In genomic region chr11:20156280-20156875, GRCh38 we compare ENCODE assay signal across 9 cellular contexts. TPM values are rescaled to one million over a fixed set of nuclear protein-coding genes. Genes with fewer than 3 reads are reported as not detected.
DNase-seq lines count a peak whose midpoint lies in the region; ATAC-seq and TF ChIP-seq lines count a peak whose summit lies in the region.
"Had no signal": no experiment of that assay in that cellular context is flagged by ENCODE, and none has a peak within 500 bp of the region (broad histone marks: within the 10 kb centered on the region; RNA-seq: fewer than 3 reads in every experiment).

No MANE protein-coding gene starts in this region.

- 2 to 3% methylated on average over 51 of the region's 51 CpGs for WGBS in ectodermal cell, 2 experiments
- 3% methylated on average over 34 of the region's 51 CpGs for WGBS in smooth muscle cell (ENCODE audit: low lambda C conversion rate)
- WGBS in gastroesophageal sphincter (ENCODE audit: low coverage in 1 of 2), 2 donors = no CpG with 5 or more reads among the region's 51 CpGs

- TF ChIP-seq CTCF in GM10266 (IDR thresholded peaks at IDR 0.05; ENCODE audit: control insufficient read depth, insufficient read depth, low read depth, missing control alignments) = no peak
- TF ChIP-seq CTCF in smooth muscle cell (IDR thresholded peaks at IDR 0.05; ENCODE audit: borderline replicate concordance, insufficient read depth, poor library complexity, severe bottlenecking) = no peak
- TF ChIP-seq CTCF in gastroesophageal sphincter (IDR thresholded peaks at IDR 0.05) = no peak

- peak overlapping the region; percentile 40 for H3K4me2 ChIP-seq in smooth muscle cell

- H2AFZ ChIP-seq in smooth muscle cell (ENCODE audit: low read depth) = no peak overlapping the region

- no peak for ATAC-seq in gastroesophageal sphincter

- H3K4me1 ChIP-seq in ectodermal cell (ENCODE audit: control insufficient read depth, insufficient read depth, low read length) (peaks cover 47% of the 10 kb centered on the region), smooth muscle cell (ENCODE audit: low read depth) (peaks cover 45% of the 10 kb centered on the region), gastroesophageal sphincter (peaks cover 0 to 24% (median 3%) of the 10 kb centered on the region in 3 donors)

- no peaks in the 10 kb centered on the region for H3K79me2 ChIP-seq in smooth muscle cell (ENCODE audit: low read depth)

- H3K27ac ChIP-seq in ectodermal cell (ENCODE audit: insufficient read depth, low read depth, low read length, poor library complexity, severe bottlenecking) (no peak overlapping the region), smooth muscle cell (ENCODE audit: low read depth) (no peak overlapping the region), gastroesophageal sphincter (no peak overlapping the region)

- H3F3A ChIP-seq in smooth muscle cell (ENCODE audit: low read depth) = no peaks in the 10 kb centered on the region

- H3K27me3 ChIP-seq in ectodermal cell (ENCODE audit: control insufficient read depth, insufficient read depth, low read length, poor library complexity, severe bottlenecking) (peaks cover 77% of the 10 kb centered on the region), smooth muscle cell (ENCODE audit: low read depth) (peaks cover 83% of the 10 kb centered on the region), gastroesophageal sphincter (peaks cover 84% of the 10 kb centered on the region)

- TF ChIP-seq POLR2A in gastroesophageal sphincter (IDR thresholded peaks at IDR 0.05) = no peak

- H3K9ac ChIP-seq in smooth muscle cell (ENCODE audit: low read depth) = no peak overlapping the region

- H3K9me3 ChIP-seq in ectodermal cell (ENCODE audit: control insufficient read depth, low read length) = no peaks in the 10 kb centered on the region
- H3K9me3 ChIP-seq in smooth muscle cell (replicated peaks; ENCODE audit: low read depth) = no peaks in the 10 kb centered on the region
- peaks cover 0 to 8% (median 0%) of the 10 kb centered on the region in 3 donors for H3K9me3 ChIP-seq in gastroesophageal sphincter

- H3K4me3 ChIP-seq in ectodermal cell (ENCODE audit: insufficient read depth, low read depth, low read length) (peak overlapping the region; percentile 56), smooth muscle cell (peak overlapping the region; percentile 8), gastroesophageal sphincter (peak overlapping the region in 1 of 2 donors; percentile 33)

- H3K36me3 ChIP-seq in ectodermal cell (ENCODE audit: control insufficient read depth, insufficient read depth, low read length) = no peaks in the 10 kb centered on the region
- H3K36me3 ChIP-seq in smooth muscle cell (ENCODE audit: low read depth) = no peaks in the 10 kb centered on the region
- no peaks in the 10 kb centered on the region for H3K36me3 ChIP-seq in gastroesophageal sphincter

- DNase-seq in GM10266 (ENCODE audit: extremely low spot score) (peak; percentile 59), T-helper 2 cell (peak in 4 of 5 experiments; percentile 14 to 56 (median 44)), smooth muscle cell (lab: John Stamatoyannopoulos, UW; ENCODE audit: unreplicated experiment) (no peak), NCI-H82 treated with DMSO at 0.1 percent for 48 hours (lab: John Stamatoyannopoulos, UW; ENCODE audit: unreplicated experiment) (no peak), HuH-7.5 (ENCODE audit: low spot score) (no peak), NCI-H526 treated with DMSO at 0.1 percent for 48 hours (lab: John Stamatoyannopoulos, UW) (no peak)

- TF ChIP-seq EP300 in gastroesophageal sphincter (IDR thresholded peaks at IDR 0.05) = no peak

- no peaks in the 10 kb centered on the region for H4K20me1 ChIP-seq in smooth muscle cell (ENCODE audit: low read depth)

RNA-seq across cellular contexts. Expression of gene DBX1, which starts 3.9 kb away (rescaled TPM):
- 5.7 TPM for polyA plus RNA-seq in ectodermal cell (2013, experiment 1 of 4)
- 6.5 TPM for polyA plus RNA-seq in ectodermal cell (2013, experiment 2 of 4)
- 12.6 TPM for polyA plus RNA-seq in ectodermal cell (2013, experiment 3 of 4)
- polyA plus RNA-seq in ectodermal cell (2013, experiment 4 of 4) = 10.0 TPM
- total RNA-seq in smooth muscle cell (not detected in 2 replicates), gastroesophageal sphincter (not detected)
- not detected in 2 replicates for polyA plus RNA-seq in smooth muscle cell
- total RNA-seq: RPMI7951 had no signal

Comparison
In these comparisons a context has a peak if more than half of its experiments do, and no peak if none do; other contexts are left out.
1. DNase-seq: peak in GM10266 (single experiment) and T-helper 2 cell (4 of 5); none in smooth muscle cell (single experiment), NCI-H82 treated with DMSO at 0.1 percent for 48 hours (single experiment), HuH-7.5 (single experiment) and NCI-H526 treated with DMSO at 0.1 percent for 48 hours (single experiment).